8 cellular contexts compared by ENCODE assay signal in genomic region chr10:75401569-75402485, GRCh38. TPM values are rescaled to one million over a fixed set of nuclear protein-coding genes. Genes with fewer than 3 reads are reported as not detected.
DNase-seq lines count a peak whose midpoint lies in the region; ATAC-seq and TF ChIP-seq lines count a peak whose summit lies in the region.

Gene ZNF503 (minus strand): TSS chr10:75401764. CDS start chr10:75401419, 345 bp downstream.

- ATAC-seq in GM21528 (IDR thresholded peaks at IDR 0.05; ENCODE audit: low FRiP score, unreplicated experiment), result peak; percentile 56
- peak; percentile 67 for ATAC-seq in Panc1
- no peak for ATAC-seq in GM18519 (IDR thresholded peaks at IDR 0.05; ENCODE audit: low FRiP score, unreplicated experiment)

- CTCF ChIA-PET in Panc1 (lab: Charles Lee), result interaction anchor here (0.5 to 0.6 kb wide), 2 partner anchors 13 to 154 kb away, joined by 3 to 12 read pairs; no protein-coding TSS in a partner anchor

- H3K9me3 ChIP-seq in Panc1 (ENCODE audit: control insufficient read depth, insufficient read depth, low read depth, low read length), result no peaks in the 10 kb centered on the region
- no peaks in the 10 kb centered on the region for H3K9me3 ChIP-seq in prostate gland

- in situ Hi-C loops in Panc1 (cut with HindIII; ENCODE audit: low pct_unique_long_range_greater_than_20kb, low sequenced_read_pairs), result no loop called here

- H3K4me3 Mint-ChIP-seq in brain, result peak within 1 kb of the TSS; percentile 90 to 100 (median 95)

- H3K9me3 Mint-ChIP-seq in brain, result peaks cover 0 to 14% (median 0%) of the 10 kb centered on the region in 5 experiments

- TF ChIP-seq POLR2A in prostate gland (IDR thresholded peaks at IDR 0.05), result peak; percentile 93

- POLR2A ChIA-PET in Panc1 (lab: Charles Lee), result interaction anchor here (0.6 kb wide), 2 partner anchors 77 to 570 kb away, joined by 3 to 4 read pairs; no protein-coding TSS in a partner anchor

- peak within 1 kb of the TSS; percentile 90 for H3K27ac ChIP-seq in Panc1 (ENCODE audit: low read length)
- peak within 1 kb of the TSS; percentile 98 to 99 for H3K27ac ChIP-seq in prostate gland

- BruUV-seq in Panc1 (replicated peaks; lab: Mats Ljungman, UMichigan), result no TSS peak

- peak; percentile 81 for DNase-seq in DMS79 treated with DMSO at 0.1 percent for 48 hours (lab: John Stamatoyannopoulos, UW)
- DNase-seq in Jurkat, Clone E6-1 (ENCODE audit: low read depth, low spot score), result peak; percentile 24
- DNase-seq in Panc1 (ENCODE audit: low read depth, low spot score), result peak; percentile 60
- DNase-seq in hippocampal formation (lab: John Stamatoyannopoulos, UW), result peak; percentile 88 to 97
- peak; percentile 99 for DNase-seq in prostate gland (ENCODE audit: low spot score)

- H3K4me1 Mint-ChIP-seq in brain, result peaks cover 35% of the 10 kb centered on the region

- H3K4me1 ChIP-seq in Panc1 (ENCODE audit: control insufficient read depth, insufficient read depth, low read length) (peaks cover 25% of the 10 kb centered on the region), prostate gland (replicated peaks) (peaks cover 9% of the 10 kb centered on the region)

- peaks cover 12% of the 10 kb centered on the region for H3K36me3 ChIP-seq in Panc1 (ENCODE audit: control insufficient read depth, insufficient read depth, low read length)
- H3K36me3 ChIP-seq in prostate gland, result peaks cover 0 to 14% of the 10 kb centered on the region in 2 donors

- peaks cover 91% of the 10 kb centered on the region for H3K27me3 Mint-ChIP-seq in brain

- intact Hi-C loops in Panc1 (cut with micrococcal nuclease; ENCODE audit: unreplicated experiment) (loop anchor here (5.0 to 10.0 kb wide), 5 partner anchors 513 to 1585 kb away; no protein-coding TSS in a partner anchor), prostate gland (cut with DNase I) (loop anchor here (2.0 to 10.0 kb wide), 8 partner anchors 260 to 1703 kb away; no protein-coding TSS in a partner anchor)

- H3K27ac Mint-ChIP-seq in brain, result peak within 1 kb of the TSS; percentile 94 to 99 (median 99)

- peaks cover 12% of the 10 kb centered on the region for H3K36me3 Mint-ChIP-seq in brain

- H3K27me3 ChIP-seq in Panc1 (ENCODE audit: control insufficient read depth, insufficient read depth, low read length), result peaks cover 30% of the 10 kb centered on the region
- no peaks in the 10 kb centered on the region for H3K27me3 ChIP-seq in prostate gland (replicated peaks; ENCODE audit: insufficient read depth)

- TF ChIP-seq CTCF in Panc1 (IDR thresholded peaks at IDR 0.05) (peak; percentile 8; the same call in 1 of the 2 replicates), brain (conservative IDR thresholded peaks at IDR 0.05) (peak; percentile 16 to 34), prostate gland (IDR thresholded peaks at IDR 0.05) (peak; percentile 12 to 72 (median 38))

- peak within 1 kb of the TSS; percentile 51 for H3K4me3 ChIP-seq in Jurkat, Clone E6-1 (ENCODE audit: low read length)
- H3K4me3 ChIP-seq in Panc1 (ENCODE audit: low read depth in 2 of 2, low read length in 2 of 2), result peak within 1 kb of the TSS; percentile 61
- peak within 1 kb of the TSS; percentile 98 to 100 for H3K4me3 ChIP-seq in prostate gland

- WGBS in prostate gland, result under 1% methylated on average over 85 of the region's 88 CpGs

RNA-seq across cellular contexts. Expression of gene ZNF503, which starts in this region (rescaled TPM):
- 1.1 TPM for polyA plus RNA-seq in Jurkat, Clone E6-1 (2012; ENCODE audit: insufficient read depth, insufficient read length)
- total RNA-seq in Panc1 (2021; ENCODE audit: unreplicated experiment) (10.4 TPM), prostate gland (10 to 100 TPM; 23.9 to 33.7 TPM)
- polyA plus RNA-seq in Panc1 (2012; ENCODE audit: insufficient read length), result 9.0 TPM
- 7.6 TPM for polyA plus RNA-seq in brain (ENCODE audit: insufficient read depth, low read depth, low replicate concordance)

Comparison
In these comparisons a context has a peak if more than half of its experiments do, and no peak if none do; other contexts are left out.
1. DNase-seq: peak in every context shown above with its lines; median percentile 99 in prostate gland; 92 in hippocampal formation; 81 in DMS79 treated with DMSO at 0.1 percent for 48 hours; 60 in Panc1; 24 in Jurkat, Clone E6-1.